ENCODE assay signal across 17 cellular contexts in the genomic region with DNA sequence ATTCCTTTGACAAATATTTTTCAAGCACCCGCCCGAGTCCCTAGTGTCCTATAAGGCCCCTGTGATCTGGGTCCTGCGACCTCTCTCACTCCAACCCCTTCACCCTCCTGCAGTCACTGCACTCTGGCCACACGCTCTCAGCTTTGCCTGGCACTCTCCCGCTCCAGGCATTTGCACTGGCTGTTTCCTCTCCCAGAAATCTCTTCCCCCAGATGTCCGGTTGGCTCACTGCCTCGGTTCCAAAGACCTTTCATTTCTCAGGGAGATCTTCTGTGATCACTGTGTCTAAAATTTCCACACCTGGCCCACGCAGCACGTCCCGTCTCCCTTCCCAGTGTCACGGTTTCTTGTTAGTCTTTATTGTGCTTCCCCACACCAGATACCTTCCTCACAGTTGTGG.
A peak's percentile ranks its signal among the peaks of the same experiment; 100 is the strongest.
DNase-seq lines count a peak whose midpoint lies in the region; ATAC-seq and TF ChIP-seq lines count a peak whose summit lies in the region.
"Had no signal": no experiment of that assay in that cellular context is flagged by ENCODE, and none has a peak within 500 bp of the region (broad histone marks: within the 10 kb centered on the region; RNA-seq: fewer than 3 reads in every experiment).

No MANE protein-coding gene starts in this region.

- intact Hi-C loops in lower lobe of right lung (cut with DNase I) (no loop called here), thyroid gland (cut with DNase I) (no loop called here)

- H3K4me1 ChIP-seq in lower lobe of right lung = no peaks in the 10 kb centered on the region
- no peaks in the 10 kb centered on the region for H3K4me1 ChIP-seq in thyroid gland
- H3K4me1 ChIP-seq: HAP-1 had no signal

- H3K36me3 ChIP-seq in lower lobe of right lung = no peaks in the 10 kb centered on the region
- no peaks in the 10 kb centered on the region for H3K36me3 ChIP-seq in thyroid gland
- H3K36me3 ChIP-seq: cardiac muscle cell, esophagus muscularis mucosa, HAP-1, neutrophil had no signal

- peak; percentile 45 for DNase-seq in activated effector memory CD4-positive, alpha-beta T cell treated with anti-CD3 and anti-CD28 coated beads, Interleukin-2, amount 50 U/mL, for 16 hours
- DNase-seq in activated effector memory CD4-positive, alpha-beta T cell treated with Interleukin-2 at 50 U/mL for 16 hours = no peak
- peak; percentile 32 for DNase-seq in lower lobe of right lung
- DNase-seq in thyroid gland = peak; percentile 7 to 14
- DNase-seq in DMS79 treated with DMSO at 0.1 percent for 48 hours (lab: John Stamatoyannopoulos, UW) = no peak
- no peak for DNase-seq in amniotic stem cell (lab: John Stamatoyannopoulos, UW)
- DNase-seq: activated CD8-positive, alpha-beta memory T cell treated with anti-CD3 and anti-CD28 coated beads, Interleukin-2, amount 50 U/mL, for 4 hours; KG1; MV-4-11; NCI-H2029 had no signal

- no peak for TF ChIP-seq CTCF in lower lobe of right lung (IDR thresholded peaks at IDR 0.05)
- no peak for TF ChIP-seq CTCF in thyroid gland (IDR thresholded peaks at IDR 0.05)

- H3K27ac ChIP-seq in cingulate gyrus (ENCODE audit: low read depth, low read length) (peak overlapping the region; percentile 52), lower lobe of right lung (no peak overlapping the region), thyroid gland (no peak overlapping the region)
- H3K27ac ChIP-seq: cardiac muscle cell, esophagus muscularis mucosa, neutrophil had no signal

- ATAC-seq in lower lobe of right lung (no peak), HG03196 (IDR thresholded peaks at IDR 0.05; ENCODE audit: unreplicated experiment) (no peak)
- ATAC-seq: Right ventricle myocardium inferior had no signal

- no peak for TF ChIP-seq POLR2A in thyroid gland (IDR thresholded peaks at IDR 0.05)

- no peaks in the 10 kb centered on the region for H3K9me3 ChIP-seq in lower lobe of right lung
- H3K9me3 ChIP-seq in thyroid gland = no peaks in the 10 kb centered on the region
- H3K9me3 ChIP-seq: esophagus muscularis mucosa, HAP-1, neutrophil had no signal

- WGBS in thyroid gland, 2 donors = 28 to 46% methylated on average over 11 of the region's 11 CpGs

- H3K4me3 ChIP-seq in lower lobe of right lung (no peak overlapping the region), thyroid gland (replicated peaks in 1 of 3) (no peak overlapping the region)
- H3K4me3 ChIP-seq: cardiac muscle cell, HAP-1 had no signal

- no peaks in the 10 kb centered on the region for H3K27me3 ChIP-seq in lower lobe of right lung (ENCODE audit: low read depth)
- no peaks in the 10 kb centered on the region for H3K27me3 ChIP-seq in thyroid gland
- H3K27me3 ChIP-seq: cardiac muscle cell had no signal

Comparison
In these comparisons a context has a peak if more than half of its experiments do, and no peak if none do; other contexts are left out.
1. DNase-seq: peak in activated effector memory CD4-positive, alpha-beta T cell treated with anti-CD3 and anti-CD28 coated beads, Interleukin-2, amount 50 U/mL, for 16 hours (single experiment), lower lobe of right lung (single experiment) and thyroid gland (2 of 2); none in activated effector memory CD4-positive, alpha-beta T cell treated with Interleukin-2 at 50 U/mL for 16 hours (single experiment), DMS79 treated with DMSO at 0.1 percent for 48 hours (single experiment) and amniotic stem cell (single experiment).